In the genomic region with DNA sequence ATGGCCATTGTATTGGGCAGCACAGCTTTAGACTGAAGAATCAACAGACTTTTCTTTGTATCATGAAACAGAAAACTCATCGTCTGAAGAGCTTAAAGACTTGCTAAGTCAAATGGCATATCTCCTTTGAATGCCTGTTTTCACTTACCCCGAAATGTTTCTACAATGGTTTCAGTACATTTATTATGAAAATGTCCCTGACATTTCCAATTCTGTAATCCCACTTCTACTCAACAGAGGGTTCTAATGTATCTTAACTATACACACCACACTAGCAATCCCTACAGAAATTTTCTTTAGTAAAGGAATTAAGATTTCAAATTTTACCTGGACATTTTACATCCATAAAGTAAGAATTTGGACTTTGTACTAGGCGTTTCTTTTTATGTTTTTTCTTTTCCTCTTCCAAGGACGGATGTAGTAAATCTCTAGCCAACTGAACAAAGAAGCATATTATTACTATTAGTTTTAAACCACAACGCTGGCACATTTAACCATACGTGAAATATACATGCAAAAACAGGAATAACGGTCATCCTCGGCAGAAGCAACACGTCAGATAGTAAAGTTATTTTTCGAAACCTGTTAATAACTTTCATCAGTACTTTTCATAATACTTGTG, we compare ENCODE assay signal across 8 cellular contexts. TPM values are rescaled to one million over a fixed set of nuclear protein-coding genes. Genes with fewer than 3 reads are reported as not detected.
DNase-seq lines count a peak whose midpoint lies in the region; ATAC-seq and TF ChIP-seq lines count a peak whose summit lies in the region.

No MANE protein-coding gene starts in this region.

- H3K9me3 Mint-ChIP-seq in H9 (no peaks in the 10 kb centered on the region), T-cell (no peaks in the 10 kb centered on the region)

- H4K8ac ChIP-seq in H9 (replicated peaks; ENCODE audit: insufficient read length, low read depth, low read length), result no peak overlapping the region

- no peak overlapping the region for H2BK12ac ChIP-seq in H9 (ENCODE audit: insufficient read length, low read depth, low read length)

- CTCF ChIA-PET in T-cell (lab: Charles Lee), result interaction anchor here (0.6 to 0.9 kb wide), 3 partner anchors 18 to 122 kb away, joined by 3 read pairs; no protein-coding TSS in a partner anchor

- no peak overlapping the region for H3K4ac ChIP-seq in H9 (ENCODE audit: low read depth, low read length)

- H3K4me1 Mint-ChIP-seq in H9 (peaks cover 8 to 12% of the 10 kb centered on the region in 2 experiments), T-cell (peaks cover 17 to 29% (median 22%) of the 10 kb centered on the region in 3 donors)

- H3K56ac ChIP-seq in H9 (ENCODE audit: insufficient read length, low read depth, low read length), result no peak overlapping the region

- H2AK5ac ChIP-seq in H9 (ENCODE audit: insufficient read length, low read length), result no peak overlapping the region

- H3K79me1 ChIP-seq in H9 (ENCODE audit: insufficient read depth, low read depth, low read length, poor library complexity, severe bottlenecking), result no peaks in the 10 kb centered on the region

- H3K27me3 Mint-ChIP-seq in H9 (ENCODE audit: low read depth), result no peaks in the 10 kb centered on the region
- no peaks in the 10 kb centered on the region for H3K27me3 Mint-ChIP-seq in T-cell

- H2BK120ac ChIP-seq in H9 (ENCODE audit: low read depth, low read length, poor library complexity, severe bottlenecking), result no peak overlapping the region

- no peak overlapping the region for H2AFZ ChIP-seq in H9 (ENCODE audit: low read length)

- peak overlapping the region; percentile 95 for H3K4me2 ChIP-seq in H9 (ENCODE audit: insufficient read depth, insufficient read length, low read length)

- no peaks in the 10 kb centered on the region for H3K79me2 ChIP-seq in H9 (ENCODE audit: insufficient read depth, low read length)

- peak overlapping the region; percentile 67 for H3K9ac ChIP-seq in H9 (ENCODE audit: extremely low read depth, insufficient read length, low read length)

- H3K27ac ChIP-seq in H9 (ENCODE audit: insufficient read length, low read depth, low read length) (no peak overlapping the region), psoas muscle (peak overlapping the region; percentile 99)

- no peak overlapping the region for H3T11ph ChIP-seq in H9 (ENCODE audit: low read length)

- no peak overlapping the region for H3K23ac ChIP-seq in H9 (ENCODE audit: insufficient read length, low read depth, low read length)

- TF ChIP-seq CTCF in H9 (conservative IDR thresholded peaks at IDR 0.05) (no peak), fibroblast of the aortic adventitia (IDR thresholded peaks at IDR 0.05; ENCODE audit: insufficient read depth, low read length) (peak; percentile 18), psoas muscle (IDR thresholded peaks at IDR 0.05) (no peak)

- H2BK20ac ChIP-seq in H9 (ENCODE audit: low read depth, low read length, poor library complexity, severe bottlenecking), result no peak overlapping the region

- peaks cover 5% of the 10 kb centered on the region for H3K23me2 ChIP-seq in H9 (ENCODE audit: insufficient read length, low read depth, low read length, poor library complexity, severe bottlenecking)

- no CpG with 5 or more reads among the region's 10 CpGs for WGBS in H9 (ENCODE audit: extremely low coverage, insufficient read length, low lambda C conversion rate)
- 7 to 11% (median 7%) methylated on average over 10 of the region's 10 CpGs for WGBS in psoas muscle, 3 donors

- H3K9me3 ChIP-seq in H9 (ENCODE audit: control insufficient read depth, low read depth, low read length) (no peaks in the 10 kb centered on the region), psoas muscle (no peaks in the 10 kb centered on the region)

- POLR2A ChIA-PET in T-cell (lab: Charles Lee), result interaction anchor here (0.6 to 1.7 kb wide), 3 partner anchors 35 to 77 kb away, joined by 3 to 8 read pairs (median 6); no protein-coding TSS in a partner anchor

- ATAC-seq in T-cell (replicated peaks in 1 of 4) (no peak), psoas muscle (no peak), GM21528 (IDR thresholded peaks at IDR 0.05; ENCODE audit: low FRiP score, unreplicated experiment) (no peak)

- H2BK15ac ChIP-seq in H9 (ENCODE audit: low read depth, low read length), result no peak overlapping the region

- H2BK5ac ChIP-seq in H9 (ENCODE audit: insufficient read length, low read length), result no peak overlapping the region

- H4K5ac ChIP-seq in H9 (ENCODE audit: insufficient read length, low read depth, low read length), result no peak overlapping the region

- H3K4me3 Mint-ChIP-seq in H9 (peak overlapping the region; percentile 96 to 98), T-cell (peak overlapping the region; percentile 97 to 100 (median 100))

- H3K27me3 ChIP-seq in H9 (ENCODE audit: insufficient read depth, low read length) (no peaks in the 10 kb centered on the region), psoas muscle (ENCODE audit: insufficient read depth in 3 of 3, low read length in 2 of 3) (no peaks in the 10 kb centered on the region)

- peak overlapping the region; percentile 93 for H3K4me3 ChIP-seq in fibroblast of the aortic adventitia (ENCODE audit: low read depth, low read length)
- H3K4me3 ChIP-seq in psoas muscle, result peak overlapping the region; percentile 93

- no peak overlapping the region for H3K14ac ChIP-seq in H9 (ENCODE audit: insufficient read depth, low read length)

- no peak overlapping the region for H3K18ac ChIP-seq in H9 (ENCODE audit: insufficient read length, low read depth, low read length)

- intact Hi-C loops in psoas muscle (cut with DNase I), result loop anchor here in 1 of 2 donors (5.0 to 10.0 kb wide), 2 partner anchors 34 to 119 kb away; partner anchors contain the start of genes APH1B and LACTB

- peaks cover 4 to 56% of the 10 kb centered on the region in 2 donors for H3K36me3 ChIP-seq in psoas muscle (ENCODE audit: insufficient read depth in 1 of 2, low read depth in 1 of 2)

- H4K91ac ChIP-seq in H9 (ENCODE audit: insufficient read length, low read depth, low read length), result no peak overlapping the region

- no peak overlapping the region for H3K27ac Mint-ChIP-seq in H9
- peak overlapping the region; percentile 99 for H3K27ac Mint-ChIP-seq in T-cell

- H3K4me1 ChIP-seq in H9 (ENCODE audit: insufficient read depth, low read length), result no peaks in the 10 kb centered on the region
- H3K4me1 ChIP-seq in psoas muscle, result peaks cover 18% of the 10 kb centered on the region

- DNase-seq in H9, result no peak
- DNase-seq in T-cell, result no peak
- DNase-seq in fibroblast of the aortic adventitia (ENCODE audit: low read depth), result peak; percentile 49
- DNase-seq in psoas muscle, result no peak
- DNase-seq in DMS153 treated with DMSO at 0.1 percent for 48 hours (lab: John Stamatoyannopoulos, UW; ENCODE audit: unreplicated experiment), result no peak
- DNase-seq in stimulated activated CD4-positive, alpha-beta T cell treated with anti-CD3 and anti-CD28 coated beads, Interleukin-4, amount 100 ng/mL, for 24 hours, result no peak
- no peak for DNase-seq in NCI-H187 (lab: John Stamatoyannopoulos, UW)

- peaks cover 0 to 32% (median 28%) of the 10 kb centered on the region in 3 experiments; a peak in 5 of 7 replicates for H3K36me3 Mint-ChIP-seq in H9 (ENCODE audit: insufficient read depth in 1 of 3, low read depth in 3 of 3)
- peaks cover 15% of the 10 kb centered on the region for H3K36me3 Mint-ChIP-seq in T-cell

- no peaks in the 10 kb centered on the region for H4K20me1 ChIP-seq in H9 (ENCODE audit: control insufficient read depth, insufficient read depth, insufficient read length)

RNA-seq across cellular contexts. Expression of gene RPS27L, which starts 1.1 kb away (rescaled TPM):
- total RNA-seq in H9 (2021) (180 and 194 TPM in 2 replicates), T-cell (100 to 1,000 TPM in 3 of 5 donors, 10 to 100 TPM in 2; 48.3 to 123 (median 106) TPM), fibroblast of the aortic adventitia (ENCODE audit: low replicate concordance) (92.0 and 193 TPM in 2 replicates), psoas muscle (100 to 1,000 TPM in 3 of 4 donors, 10 to 100 TPM in 1; 97.0 to 169 (median 132) TPM)
- polyA plus RNA-seq in psoas muscle, result 100 to 1,000 TPM in 2 of 3 donors, 10 to 100 TPM in 1; 33.1 to 186 (median 108) TPM

RNA-seq across cellular contexts. Expression of gene RAB8B, which starts 33.2 kb away (rescaled TPM):
- total RNA-seq in H9 (2021) (32.2 and 33.8 TPM in 2 replicates), T-cell (10 to 100 TPM; 52.2 to 66.7 (median 55.7) TPM), fibroblast of the aortic adventitia (ENCODE audit: low replicate concordance) (25.3 and 84.1 TPM in 2 replicates), psoas muscle (10 to 100 TPM in 1 of 4 donors, 1 to 10 TPM in 3; 5.4 to 18.1 (median 8.4) TPM)
- polyA plus RNA-seq in psoas muscle, result 1 to 10 TPM; 2.5 to 5.0 (median 4.6) TPM

RNA-seq across cellular contexts. Expression of gene LACTB, which starts 34.5 kb away (rescaled TPM):
- total RNA-seq in H9 (2021) (10.3 and 10.6 TPM in 2 replicates), T-cell (10 to 100 TPM; 10.9 to 14.9 (median 12.2) TPM), fibroblast of the aortic adventitia (ENCODE audit: low replicate concordance) (26.1 and 36.1 TPM in 2 replicates), psoas muscle (10 to 100 TPM; 23.0 to 44.0 (median 33.7) TPM)
- polyA plus RNA-seq in psoas muscle, result 10 to 100 TPM; 24.9 to 44.6 (median 29.7) TPM

Comparison
In these comparisons a context has a peak if more than half of its experiments do, and no peak if none do; other contexts are left out.
1. H3K27ac Mint-ChIP-seq: peak in T-cell (2 of 2); none in H9 (0 of 3).